9 cellular contexts compared by ENCODE assay signal in genomic region chr19:17680235-17680722, GRCh38. TPM values are rescaled to one million over a fixed set of nuclear protein-coding genes. Genes with fewer than 3 reads are reported as not detected.
DNase-seq lines count a peak whose midpoint lies in the region; ATAC-seq, FAIRE-seq and TF ChIP-seq lines count a peak whose summit lies in the region.
"Had no signal": no experiment of that assay in that cellular context is flagged by ENCODE, and none has a peak within 500 bp of the region (broad histone marks: within the 10 kb centered on the region; RNA-seq: fewer than 3 reads in every experiment).

No MANE protein-coding gene starts in this region.

- no peaks in the 10 kb centered on the region for H3K9me3 ChIP-seq in esophagus muscularis mucosa

- no peak for TF ChIP-seq EP300 in esophagus muscularis mucosa (IDR thresholded peaks at IDR 0.05)

- peaks cover 10 to 16% (median 14%) of the 10 kb centered on the region in 4 donors for H3K4me1 ChIP-seq in esophagus muscularis mucosa

- H3K36me3 Mint-ChIP-seq in naive thymus-derived CD8-positive, alpha-beta T cell = peaks cover 0 to 5% (median 4%) of the 10 kb centered on the region in 3 donors

- H3K4me3 Mint-ChIP-seq in naive thymus-derived CD8-positive, alpha-beta T cell = peak overlapping the region in 5 of 10 donors; percentile 30 to 56 (median 43)

- POLR2A ChIA-PET in naive thymus-derived CD8-positive, alpha-beta T cell (lab: Charles Lee) = no interaction called here

- H3K4me3 ChIP-seq in esophagus muscularis mucosa = peak overlapping the region; percentile 29 to 44 (median 34)

- WGBS in esophagus muscularis mucosa = 14% methylated on average over 26 of the region's 37 CpGs

- no peak for TF ChIP-seq POLR2A in esophagus muscularis mucosa (IDR thresholded peaks at IDR 0.05; ENCODE audit: low read depth)

- H3K36me3 ChIP-seq in esophagus muscularis mucosa = no peaks in the 10 kb centered on the region

- DNase-seq in ELR (ENCODE audit: low read depth) (peak; percentile 77), HTR-8/SVneo (ENCODE audit: insufficient read length, low spot score) (peak; percentile 76), esophagus muscularis mucosa (ENCODE audit: extremely low spot score) (no peak), DMS79 (lab: John Stamatoyannopoulos, UW) (no peak)
- DNase-seq in activated CD8-positive, alpha-beta memory T cell treated with anti-CD3 and anti-CD28 coated beads for 24 hours = peak; percentile 77
- peak in 5 of 10 donors; percentile 12 to 68 (median 26) for DNase-seq in naive thymus-derived CD8-positive, alpha-beta T cell

- TF ChIP-seq CTCF in esophagus muscularis mucosa (IDR thresholded peaks at IDR 0.05) = no peak

- intact Hi-C loops in esophagus muscularis mucosa (cut with DNase I) = no loop called here

- peaks cover 0 to 12% (median 7%) of the 10 kb centered on the region in 4 donors for H3K4me1 Mint-ChIP-seq in naive thymus-derived CD8-positive, alpha-beta T cell

- FAIRE-seq in HTR-8/SVneo (lab: Jason Lieb, UNC) = peak; percentile 83

- peaks cover 40 to 97% (median 67%) of the 10 kb centered on the region in 5 donors for H3K27me3 Mint-ChIP-seq in naive thymus-derived CD8-positive, alpha-beta T cell

- H3K27ac ChIP-seq in esophagus muscularis mucosa (replicated peaks in 1 of 4) (no peak overlapping the region), temporal lobe (ENCODE audit: low read depth, low read length) (peak overlapping the region; percentile 59)
- H3K27ac ChIP-seq: KMS-11 had no signal

- H3K27ac Mint-ChIP-seq in naive thymus-derived CD8-positive, alpha-beta T cell = no peak overlapping the region

- H3K9me3 Mint-ChIP-seq in naive thymus-derived CD8-positive, alpha-beta T cell = peaks cover 0 to 4% (median 0%) of the 10 kb centered on the region in 9 donors

- ATAC-seq in naive thymus-derived CD8-positive, alpha-beta T cell = peak; percentile 66 to 77
- no peak for ATAC-seq in HG03039 (IDR thresholded peaks at IDR 0.05; ENCODE audit: unreplicated experiment)

- peaks cover 0 to 95% (median 19%) of the 10 kb centered on the region in 4 donors for H3K27me3 ChIP-seq in esophagus muscularis mucosa

RNA-seq across cellular contexts. Expression of gene UNC13A, which starts 7.9 kb away (rescaled TPM):
- total RNA-seq in esophagus muscularis mucosa (under 1 TPM; under 0.01 to 0.23 (median 0.18) TPM), temporal lobe (43.5 TPM)
- total RNA-seq in naive thymus-derived CD8-positive, alpha-beta T cell = under 1 TPM; 0.03 to 0.10 TPM
- polyA plus RNA-seq in naive thymus-derived CD8-positive, alpha-beta T cell = under 1 TPM in 2 of 3 donors, not detected in 1; 0.01 to 0.06 TPM

RNA-seq across cellular contexts. Expression of gene MAP1S, which starts 39.0 kb away (rescaled TPM):
- total RNA-seq in esophagus muscularis mucosa (10 to 100 TPM; 24.1 to 50.9 (median 35.9) TPM), temporal lobe (62.2 TPM)
- 10 to 100 TPM; 50.1 to 54.2 TPM for total RNA-seq in naive thymus-derived CD8-positive, alpha-beta T cell
- polyA plus RNA-seq in naive thymus-derived CD8-positive, alpha-beta T cell = 10 to 100 TPM; 13.8 to 40.0 (median 18.7) TPM

Comparison
In these comparisons a context has a peak if more than half of its experiments do, and no peak if none do; other contexts are left out.
1. DNase-seq: peak in ELR (single experiment), HTR-8/SVneo (single experiment) and activated CD8-positive, alpha-beta memory T cell treated with anti-CD3 and anti-CD28 coated beads for 24 hours (single experiment); none in esophagus muscularis mucosa (single experiment) and DMS79 (single experiment).
2. RNA of gene UNC13A, which starts 7.9 kb away (total RNA-seq): 43.5 TPM in temporal lobe (single experiment); under 0.01 to 0.23 TPM in esophagus muscularis mucosa and 0.03 to 0.10 TPM in naive thymus-derived CD8-positive, alpha-beta T cell; every median in the first group is over 10 times any median in the second.